Comparison of ENCODE assay signal across 20 cellular contexts in genomic region chr5:109249126-109249525, GRCh38.
"Had no signal": no experiment of that assay in that cellular context is flagged by ENCODE, and none has a peak within 500 bp of the region (broad histone marks: within the 10 kb centered on the region; RNA-seq: fewer than 3 reads in every experiment).

No MANE protein-coding gene starts in this region.

- H3K4me3 ChIP-seq: coronary artery, dorsolateral prefrontal cortex, esophagus muscularis mucosa, gastrocnemius medialis, heart right ventricle, left lung, lower lobe of right lung, mucosa of descending colon had no signal

- H3K27me3 ChIP-seq: dorsolateral prefrontal cortex, esophagus muscularis mucosa, gastrocnemius medialis, heart right ventricle, left lung had no signal

- DNase-seq: dermis blood vessel endothelial cell; dorsolateral prefrontal cortex; effector CD4-positive, alpha-beta T cell; effector memory CD4-positive, alpha-beta T cell; foreskin fibroblast; foreskin melanocyte; gastrocnemius medialis; glutamatergic neuron; head of caudate nucleus; heart right ventricle; hippocampal formation; left cardiac atrium; left lung; left ventricle myocardium superior; lower lobe of right lung; mesenchymal stem cell; mucosa of descending colon; naive B cell had no signal

- ATAC-seq: gastrocnemius medialis, heart right ventricle, left cardiac atrium, left lung, left ventricle myocardium superior, lower lobe of right lung, mucosa of descending colon had no signal

- H3K27ac ChIP-seq: coronary artery, dorsolateral prefrontal cortex, esophagus muscularis mucosa, gastrocnemius medialis, heart right ventricle, left lung, lower lobe of right lung had no signal

- H3K9me3 ChIP-seq: gastrocnemius medialis had no signal

- H3K4me1 ChIP-seq: esophagus muscularis mucosa, heart right ventricle, left lung, lower lobe of right lung had no signal

- H3K36me3 ChIP-seq: esophagus muscularis mucosa, gastrocnemius medialis, heart right ventricle, left lung, lower lobe of right lung had no signal
